In genomic region chr10:117612113-117612512, GRCh38 we compare ENCODE assay signal across 11 cellular contexts.
"Had no signal": no experiment of that assay in that cellular context is flagged by ENCODE, and none has a peak within 500 bp of the region (broad histone marks: within the 10 kb centered on the region; RNA-seq: fewer than 3 reads in every experiment).

No MANE protein-coding gene starts in this region.

- ATAC-seq: GM23338, HCT116 had no signal

- H3K4me3 ChIP-seq: GM23248, GM23338, HAP-1 had no signal

- DNase-seq: GM23248, GOT3, H7, H9, HCEC 1CT, HFFc6 had no signal

- FAIRE-seq: H1, H54 had no signal

- H3K27ac Mint-ChIP-seq: GM23338, H9, HFFc6 had no signal

- H3K36me3 ChIP-seq: HAP-1 had no signal

- H3K9me3 Mint-ChIP-seq: GM23338, H9 had no signal

- H2AFZ ChIP-seq: GM23248, GM23338 had no signal

- H3K9me3 ChIP-seq: HAP-1 had no signal

- H3K9ac ChIP-seq: GM23248 had no signal

- H3K4me1 ChIP-seq: HAP-1 had no signal

- H3K27ac ChIP-seq: GM23248 had no signal

- H3K4me2 ChIP-seq: GM23338 had no signal

- H3K4me3 Mint-ChIP-seq: GM23338, H9, HFFc6 had no signal
